Comparison of ENCODE assay signal across 8 cellular contexts in genomic region chr11:75802913-75803820, GRCh38. TPM values are rescaled to one million over a fixed set of nuclear protein-coding genes. Genes with fewer than 3 reads are reported as not detected.
DNase-seq lines count a peak whose midpoint lies in the region; ATAC-seq lines count a peak whose summit lies in the region.

No MANE protein-coding gene starts in this region.

- no peaks in the 10 kb centered on the region for H3K9me3 Mint-ChIP-seq in activated CD4-positive, alpha-beta memory T cell treated with anti-CD3 and anti-CD28 coated beads for 36 hours

- H3K4me3 Mint-ChIP-seq in activated CD4-positive, alpha-beta memory T cell treated with anti-CD3 and anti-CD28 coated beads for 36 hours, result no peak overlapping the region

- CTCF ChIA-PET in activated CD4-positive, alpha-beta memory T cell treated with anti-CD3 and anti-CD28 coated beads for 36 hours (lab: Charles Lee), result interaction anchor here (0.7 to 4.1 kb wide), 27 partner anchors 9 to 525 kb away, joined by 3 to 127 read pairs (median 4); partner anchors contain the start of gene UVRAG

- intact Hi-C loops in activated CD4-positive, alpha-beta memory T cell treated with anti-CD3 and anti-CD28 coated beads for 36 hours (cut with micrococcal nuclease), result loop anchor here (1.0 to 2.0 kb wide), 3 partner anchors 64 to 516 kb away; no protein-coding TSS in a partner anchor

- H3K27ac Mint-ChIP-seq in activated CD4-positive, alpha-beta memory T cell treated with anti-CD3 and anti-CD28 coated beads for 36 hours, result no peak overlapping the region

- POLR2A ChIA-PET in activated CD4-positive, alpha-beta memory T cell treated with anti-CD3 and anti-CD28 coated beads for 36 hours (lab: Charles Lee), result interaction anchor here (0.9 kb wide), 1 partner anchor 11 kb away, joined by 3 read pairs; no protein-coding TSS in a partner anchor

- H3K36me3 Mint-ChIP-seq in activated CD4-positive, alpha-beta memory T cell treated with anti-CD3 and anti-CD28 coated beads for 36 hours, result no peaks in the 10 kb centered on the region

- DNase-seq in NCI-H2081 (lab: John Stamatoyannopoulos, UW) (peak; percentile 61 to 64), NCI-H2081 treated with DMSO at 0.1 percent for 48 hours (lab: John Stamatoyannopoulos, UW) (no peak), NCI-H774 (lab: John Stamatoyannopoulos, UW) (peak; percentile 41), ecto neural progenitor cell (ENCODE audit: low spot score) (peak; percentile 79), medulla oblongata (ENCODE audit: extremely low spot score) (peak; percentile 93)
- peak; percentile 79 for DNase-seq in activated CD4-positive, alpha-beta memory T cell treated with anti-CD3 and anti-CD28 coated beads for 36 hours
- DNase-seq in stimulated activated CD8-positive, alpha-beta memory T cell treated with anti-CD3 and anti-CD28 coated beads, Interleukin-15, amount 100 ng/mL, for 4 hours (ENCODE audit: low read depth in 2 of 2), result peak; percentile 13 to 53

- H3K27me3 Mint-ChIP-seq in activated CD4-positive, alpha-beta memory T cell treated with anti-CD3 and anti-CD28 coated beads for 36 hours, result no peaks in the 10 kb centered on the region

- peak; percentile 60 for ATAC-seq in HG03097 (IDR thresholded peaks at IDR 0.05; ENCODE audit: low FRiP score, unreplicated experiment)

- H3K4me1 Mint-ChIP-seq in activated CD4-positive, alpha-beta memory T cell treated with anti-CD3 and anti-CD28 coated beads for 36 hours (ENCODE audit: low read depth), result peaks cover 15% of the 10 kb centered on the region

RNA-seq across cellular contexts. Expression of gene UVRAG, which starts 11.8 kb away (rescaled TPM):
- 10 to 100 TPM; 15.5 to 16.7 TPM for total RNA-seq in activated CD4-positive, alpha-beta memory T cell treated with anti-CD3 and anti-CD28 coated beads for 36 hours

RNA-seq across cellular contexts. Expression of gene DGAT2, which starts 34.6 kb away (rescaled TPM):
- 1 to 10 TPM; 2.5 to 3.1 TPM for total RNA-seq in activated CD4-positive, alpha-beta memory T cell treated with anti-CD3 and anti-CD28 coated beads for 36 hours
